ENCODE assay signal across 19 cellular contexts in the genomic region with DNA sequence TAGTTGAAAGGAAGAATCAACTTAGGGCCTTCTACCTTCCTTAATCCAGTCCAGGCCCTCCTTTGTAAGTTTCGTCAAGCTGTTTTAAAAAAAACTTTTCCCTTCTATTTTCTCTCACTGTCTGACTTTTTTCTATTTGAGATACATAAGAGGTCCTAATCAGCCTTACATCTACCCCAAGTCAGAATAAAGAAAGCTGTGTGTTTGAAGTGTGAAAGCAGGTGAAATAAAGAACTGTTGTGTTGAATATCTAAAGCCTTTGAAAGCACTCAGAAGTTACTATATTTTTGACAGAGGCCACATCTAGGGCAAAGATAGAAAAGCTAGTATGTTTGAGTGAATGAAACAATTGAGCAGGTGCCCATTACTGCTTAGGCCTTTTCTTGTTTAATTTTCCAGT. TPM values are rescaled to one million over a fixed set of nuclear protein-coding genes. Genes with fewer than 3 reads are reported as not detected.
A peak's percentile ranks its signal among the peaks of the same experiment; 100 is the strongest.
DNase-seq lines count a peak whose midpoint lies in the region; ATAC-seq and TF ChIP-seq lines count a peak whose summit lies in the region.
"Had no signal": no experiment of that assay in that cellular context is flagged by ENCODE, and none has a peak within 500 bp of the region (broad histone marks: within the 10 kb centered on the region; RNA-seq: fewer than 3 reads in every experiment).

No MANE protein-coding gene starts in this region.

- no peak overlapping the region for H3K27ac ChIP-seq in CD8-positive, alpha-beta T cell (ENCODE audit: low read depth, low read length)
- H3K27ac ChIP-seq in esophagus squamous epithelium = peak overlapping the region in 3 of 4 donors; percentile 40 to 55 (median 54)
- peak overlapping the region; percentile 12 for H3K27ac ChIP-seq in parathyroid adenoma
- H3K27ac ChIP-seq: BLaER1 treated with 17β-estradiol and CSF1 and Interleukin-3, amounts not matched to agents 10 nM and 100 nM; RWPE1 had no signal

- no peak for TF ChIP-seq CTCF in CD8-positive, alpha-beta T cell (IDR thresholded peaks at IDR 0.05)
- TF ChIP-seq CTCF in esophagus squamous epithelium (IDR thresholded peaks at IDR 0.05) (no peak), parathyroid adenoma (IDR thresholded peaks at IDR 0.05) (no peak)

- no peak for DNase-seq in activated T-cell treated with anti-CD3 and anti-CD28 coated beads, Interleukin-2, amount 50 U/mL, for 24 hours
- no peak for DNase-seq in activated T-cell treated with anti-CD3 and anti-CD28 coated beads, Interleukin-2, amount 50 U/mL, for 48 hours
- DNase-seq in CD8-positive, alpha-beta T cell = no peak
- DNase-seq in esophagus squamous epithelium (lab: John Stamatoyannopoulos, UW) (no peak), SKM-1 treated with dmso at 0.1 percent for 144 hours (lab: John Stamatoyannopoulos, UW; ENCODE audit: unreplicated experiment) (no peak)
- no peak for DNase-seq in stimulated activated effector memory CD8-positive, alpha-beta T cell treated with anti-CD3 and anti-CD28 coated beads, Interleukin-12 subunit alpha, Interleukin-12 subunit beta, amount 100 ng/mL, for 72 hours (ENCODE audit: low spot score in 2 of 2)
- DNase-seq: COR-L47, GF-D8, GOT3, Karpas-422, MG63, NCI-H1092 treated with DMSO at 0.1 percent for 48 hours, NCI-H2081 treated with DMSO at 0.1 percent for 48 hours, NCI-H510A, NCI-H774 had no signal

- no peak overlapping the region for H3K4me2 ChIP-seq in parathyroid adenoma (ENCODE audit: low read length)
- H3K4me2 ChIP-seq: BLaER1 treated with 17β-estradiol and CSF1 and Interleukin-3, amounts not matched to agents 10 nM and 100 nM had no signal

- peaks cover 6% of the 10 kb centered on the region for H3K36me3 Mint-ChIP-seq in activated T-cell treated with anti-CD3 and anti-CD28 coated beads, Interleukin-2, amount 50 U/mL, for 24 hours (ENCODE audit: low read depth)
- H3K36me3 Mint-ChIP-seq in CD8-positive, alpha-beta T cell = peaks cover 2% of the 10 kb centered on the region
- no peaks in the 10 kb centered on the region for H3K36me3 Mint-ChIP-seq in stimulated activated effector memory CD8-positive, alpha-beta T cell treated with anti-CD3 and anti-CD28 coated beads, Interleukin-12 subunit alpha, Interleukin-12 subunit beta, amount 100 ng/mL, for 72 hours

- no peak overlapping the region for H3K9ac ChIP-seq in parathyroid adenoma
- H3K9ac ChIP-seq: BLaER1 treated with 17β-estradiol and CSF1 and Interleukin-3, amounts not matched to agents 10 nM and 100 nM had no signal

- H3K79me2 ChIP-seq in parathyroid adenoma = peaks cover 7% of the 10 kb centered on the region

- intact Hi-C loops in CD8-positive, alpha-beta T cell (cut with DNase I, micrococcal nuclease) = no loop called here
- intact Hi-C loops in esophagus squamous epithelium (cut with DNase I) = no loop called here

- H3K4me3 ChIP-seq in CD8-positive, alpha-beta T cell (ENCODE audit: low read depth, low read length) = no peak overlapping the region
- H3K4me3 ChIP-seq in esophagus squamous epithelium = no peak overlapping the region
- H3K4me3 ChIP-seq in parathyroid adenoma (ENCODE audit: low read depth, low read length) = no peak overlapping the region
- H3K4me3 ChIP-seq: BLaER1 treated with 17β-estradiol and CSF1 and Interleukin-3, amounts not matched to agents 10 nM and 100 nM; MG63 had no signal

- TF ChIP-seq POLR2A in esophagus squamous epithelium (IDR thresholded peaks at IDR 0.05) = no peak

- H3K4me1 Mint-ChIP-seq in activated T-cell treated with anti-CD3 and anti-CD28 coated beads, Interleukin-2, amount 50 U/mL, for 24 hours (ENCODE audit: low read depth) = peaks cover 67% of the 10 kb centered on the region
- H3K4me1 Mint-ChIP-seq in CD8-positive, alpha-beta T cell (ENCODE audit: low read depth) = peaks cover 41% of the 10 kb centered on the region
- peaks cover 9% of the 10 kb centered on the region for H3K4me1 Mint-ChIP-seq in stimulated activated effector memory CD8-positive, alpha-beta T cell treated with anti-CD3 and anti-CD28 coated beads, Interleukin-12 subunit alpha, Interleukin-12 subunit beta, amount 100 ng/mL, for 72 hours

- H3K9me3 ChIP-seq in CD8-positive, alpha-beta T cell (ENCODE audit: low read length) = no peaks in the 10 kb centered on the region
- H3K9me3 ChIP-seq in esophagus squamous epithelium (no peaks in the 10 kb centered on the region), parathyroid adenoma (ENCODE audit: control insufficient read depth, low read length) (no peaks in the 10 kb centered on the region)
- H3K9me3 ChIP-seq: BLaER1 treated with 17β-estradiol and CSF1 and Interleukin-3, amounts not matched to agents 10 nM and 100 nM; MG63 had no signal

- peaks cover 80% of the 10 kb centered on the region for H3K4me1 ChIP-seq in CD8-positive, alpha-beta T cell (ENCODE audit: insufficient read depth, low read length)
- H3K4me1 ChIP-seq in esophagus squamous epithelium (peaks cover 0 to 47% (median 0%) of the 10 kb centered on the region in 3 donors), parathyroid adenoma (peaks cover 17% of the 10 kb centered on the region)

- no peak overlapping the region for H3K4me3 Mint-ChIP-seq in activated T-cell treated with anti-CD3 and anti-CD28 coated beads, Interleukin-2, amount 50 U/mL, for 24 hours
- H3K4me3 Mint-ChIP-seq in CD8-positive, alpha-beta T cell = no peak overlapping the region
- no peak overlapping the region for H3K4me3 Mint-ChIP-seq in stimulated activated effector memory CD8-positive, alpha-beta T cell treated with anti-CD3 and anti-CD28 coated beads, Interleukin-12 subunit alpha, Interleukin-12 subunit beta, amount 100 ng/mL, for 72 hours

- CTCF ChIA-PET in CD8-positive, alpha-beta T cell (lab: Charles Lee) = interaction anchor here (0.9 to 1.6 kb wide), 3 partner anchors 13 to 48 kb away, joined by 3 to 6 read pairs (median 5); no protein-coding TSS in a partner anchor

- H3K36me3 ChIP-seq in CD8-positive, alpha-beta T cell (ENCODE audit: insufficient read depth, low read length) = no peaks in the 10 kb centered on the region
- H3K36me3 ChIP-seq in esophagus squamous epithelium (no peaks in the 10 kb centered on the region), parathyroid adenoma (ENCODE audit: control insufficient read depth, insufficient read depth, low read length) (no peaks in the 10 kb centered on the region)
- H3K36me3 ChIP-seq: BLaER1 treated with 17β-estradiol and CSF1 and Interleukin-3, amounts not matched to agents 10 nM and 100 nM; MG63 had no signal

- H3K27me3 Mint-ChIP-seq in activated T-cell treated with anti-CD3 and anti-CD28 coated beads, Interleukin-2, amount 50 U/mL, for 24 hours = no peaks in the 10 kb centered on the region
- peaks cover 5% of the 10 kb centered on the region for H3K27me3 Mint-ChIP-seq in CD8-positive, alpha-beta T cell (ENCODE audit: low read depth)

- ATAC-seq in CD8-positive, alpha-beta T cell = no peak
- no peak for ATAC-seq in GM18909 (IDR thresholded peaks at IDR 0.05; ENCODE audit: poor library complexity, unreplicated experiment)
- ATAC-seq in stimulated activated effector memory CD8-positive, alpha-beta T cell treated with anti-CD3 and anti-CD28 coated beads, Interleukin-12 subunit alpha, Interleukin-12 subunit beta, amount 100 ng/mL, for 72 hours = no peak

- 73 to 88% methylated on average over 1 of the region's 1 CpG for WGBS in esophagus squamous epithelium, 2 donors

- no peaks in the 10 kb centered on the region for H3K27me3 ChIP-seq in CD8-positive, alpha-beta T cell (ENCODE audit: insufficient read depth, low read length)
- no peaks in the 10 kb centered on the region for H3K27me3 ChIP-seq in esophagus squamous epithelium
- no peaks in the 10 kb centered on the region for H3K27me3 ChIP-seq in parathyroid adenoma (ENCODE audit: control insufficient read depth, insufficient read depth, low read length)
- H3K27me3 ChIP-seq: BLaER1 treated with 17β-estradiol and CSF1 and Interleukin-3, amounts not matched to agents 10 nM and 100 nM; MG63 had no signal

- H3K27ac Mint-ChIP-seq in activated T-cell treated with anti-CD3 and anti-CD28 coated beads, Interleukin-2, amount 50 U/mL, for 24 hours = peak overlapping the region; percentile 74
- peak overlapping the region; percentile 43 for H3K27ac Mint-ChIP-seq in CD8-positive, alpha-beta T cell
- no peak overlapping the region for H3K27ac Mint-ChIP-seq in stimulated activated effector memory CD8-positive, alpha-beta T cell treated with anti-CD3 and anti-CD28 coated beads, Interleukin-12 subunit alpha, Interleukin-12 subunit beta, amount 100 ng/mL, for 72 hours

- no peak overlapping the region for H2AFZ ChIP-seq in parathyroid adenoma

- POLR2A ChIA-PET in CD8-positive, alpha-beta T cell (lab: Charles Lee) = interaction anchor here (1.3 kb wide), 2 partner anchors 11 to 17 kb away, joined by 3 read pairs; no protein-coding TSS in a partner anchor

- H3K9me3 Mint-ChIP-seq in activated T-cell treated with anti-CD3 and anti-CD28 coated beads, Interleukin-2, amount 50 U/mL, for 24 hours = peaks cover 3% of the 10 kb centered on the region
- H3K9me3 Mint-ChIP-seq in CD8-positive, alpha-beta T cell = no peaks in the 10 kb centered on the region
- H3K9me3 Mint-ChIP-seq in stimulated activated effector memory CD8-positive, alpha-beta T cell treated with anti-CD3 and anti-CD28 coated beads, Interleukin-12 subunit alpha, Interleukin-12 subunit beta, amount 100 ng/mL, for 72 hours = peaks cover 4% of the 10 kb centered on the region

RNA-seq across cellular contexts. Expression of a gene that starts 35.5 kb away (rescaled TPM):
- under 1 TPM; 0.25 to 0.33 TPM for total RNA-seq in CD8-positive, alpha-beta T cell
- total RNA-seq in esophagus squamous epithelium = 100 to 1,000 TPM in 1 of 4 donors, 10 to 100 TPM in 3; 34.2 to 102 (median 56.6) TPM

Comparison
In these comparisons a context has a peak if more than half of its experiments do, and no peak if none do; other contexts are left out.
1. RNA of a gene that starts 35.5 kb away (total RNA-seq): 34.2 to 102 TPM in esophagus squamous epithelium; 0.25 to 0.33 TPM in CD8-positive, alpha-beta T cell; every median in the first group is over 10 times any median in the second.